8 cellular contexts compared by ENCODE assay signal in genomic region chr3:48428088-48428862, GRCh38. TPM values are rescaled to one million over a fixed set of nuclear protein-coding genes. Genes with fewer than 3 reads are reported as not detected.
DNase-seq lines count a peak whose midpoint lies in the region; ATAC-seq lines count a peak whose summit lies in the region.

No MANE protein-coding gene starts in this region.

- peak overlapping the region; percentile 95 for H3K4me3 ChIP-seq in BLaER1
- H3K4me3 ChIP-seq in mesodermal cell (ENCODE audit: extremely low read depth, insufficient read depth, low read length, poor library complexity, severe bottlenecking), result peak overlapping the region; percentile 59

- peak overlapping the region; percentile 98 for H3K4me2 ChIP-seq in BLaER1

- H3K9me3 ChIP-seq in BLaER1, result no peaks in the 10 kb centered on the region
- H3K9me3 ChIP-seq in mesodermal cell (ENCODE audit: control insufficient read depth, low read length), result no peaks in the 10 kb centered on the region

- H3K9ac ChIP-seq in BLaER1, result peak overlapping the region; percentile 98

- H3K36me3 ChIP-seq in BLaER1 (peaks cover 36% of the 10 kb centered on the region), mesodermal cell (ENCODE audit: control insufficient read depth, insufficient read depth, low read length) (peaks cover 39% of the 10 kb centered on the region)

- H3K27me3 ChIP-seq in BLaER1, result no peaks in the 10 kb centered on the region

- H3K4me3 Mint-ChIP-seq in central memory CD8-positive, alpha-beta T cell, result peak overlapping the region; percentile 49

- H3K4me1 ChIP-seq in BLaER1 (peaks cover 60% of the 10 kb centered on the region), mesodermal cell (ENCODE audit: control insufficient read depth, insufficient read depth, low read length, poor library complexity, severe bottlenecking) (peaks cover 38% of the 10 kb centered on the region)

- H3K27ac Mint-ChIP-seq in central memory CD8-positive, alpha-beta T cell (ENCODE audit: low read depth), result no peak overlapping the region

- 15 to 25% methylated on average over 8 to 10 of the region's 18 CpGs for WGBS in mesodermal cell (ENCODE audit: insufficient coverage in 2 of 2), 2 experiments

- DNase-seq in HuH-7 (ENCODE audit: low spot score), result peak; percentile 99
- no peak for DNase-seq in central memory CD8-positive, alpha-beta T cell (ENCODE audit: low spot score in 2 of 2)
- DNase-seq in Kasumi-1 (lab: John Stamatoyannopoulos, UW), result no peak
- DNase-seq in A172 (ENCODE audit: low spot score), result no peak
- no peak for DNase-seq in SIG-M5 (lab: John Stamatoyannopoulos, UW)

- peaks cover 4% of the 10 kb centered on the region for H3K36me3 Mint-ChIP-seq in central memory CD8-positive, alpha-beta T cell (ENCODE audit: insufficient read depth)

- peaks cover 48% of the 10 kb centered on the region for H4K20me1 ChIP-seq in BLaER1

- H3K4me1 Mint-ChIP-seq in central memory CD8-positive, alpha-beta T cell, result peaks cover 12% of the 10 kb centered on the region

- ATAC-seq in central memory CD8-positive, alpha-beta T cell (replicated peaks; ENCODE audit: extremely low read depth, poor library complexity, severe bottlenecking), result no peak
- ATAC-seq in HG02759 (IDR thresholded peaks at IDR 0.05; ENCODE audit: unreplicated experiment), result no peak

- H3K27ac ChIP-seq in BLaER1 (peak overlapping the region; percentile 98), mesodermal cell (ENCODE audit: low read depth, low read length, severe bottlenecking) (no peak overlapping the region)

- H3K9me3 Mint-ChIP-seq in central memory CD8-positive, alpha-beta T cell, result no peaks in the 10 kb centered on the region

- no peaks in the 10 kb centered on the region for H3K27me3 Mint-ChIP-seq in central memory CD8-positive, alpha-beta T cell

RNA-seq across cellular contexts. Expression of gene PLXNB1, which starts 1.6 kb away (rescaled TPM):
- 57.1 TPM for polyA plus RNA-seq in mesodermal cell (2013, experiment 1 of 2)
- polyA plus RNA-seq in mesodermal cell (2013, experiment 2 of 2), result 47.5 TPM
- total RNA-seq in A172 (2014; rRNA removed; shearing (Covaris generic)), result 24.9 and 66.5 TPM in 2 replicates

RNA-seq across cellular contexts. Expression of gene CCDC51, which starts 11.6 kb away (rescaled TPM):
- polyA plus RNA-seq in mesodermal cell (2013, experiment 1 of 2), result 16.5 TPM
- 14.6 TPM for polyA plus RNA-seq in mesodermal cell (2013, experiment 2 of 2)
- 42.7 and 49.8 TPM in 2 replicates for total RNA-seq in A172 (2014; rRNA removed; shearing (Covaris generic))

RNA-seq across cellular contexts. Expression of gene TMA7, which starts 11.8 kb away (rescaled TPM):
- polyA plus RNA-seq in mesodermal cell (2013, experiment 1 of 2), result 468 TPM
- polyA plus RNA-seq in mesodermal cell (2013, experiment 2 of 2), result 482 TPM
- 556 and 560 TPM in 2 replicates for total RNA-seq in A172 (2014; rRNA removed; shearing (Covaris generic))

RNA-seq across cellular contexts. Expression of gene ATRIP, which starts 18.3 kb away (rescaled TPM):
- 13.1 TPM for polyA plus RNA-seq in mesodermal cell (2013, experiment 1 of 2)
- 10.5 TPM for polyA plus RNA-seq in mesodermal cell (2013, experiment 2 of 2)
- 8.1 and 14.6 TPM in 2 replicates for total RNA-seq in A172 (2014; rRNA removed; shearing (Covaris generic))

RNA-seq across cellular contexts. Expression of gene FBXW12, which starts 56.3 kb away (rescaled TPM):
- polyA plus RNA-seq in mesodermal cell (2013, experiment 1 of 2), result 0.55 TPM
- 0.30 TPM for polyA plus RNA-seq in mesodermal cell (2013, experiment 2 of 2)
- total RNA-seq in A172 (2014; rRNA removed; shearing (Covaris generic)), result not detected in 2 replicates
